Comparison of ENCODE assay signal across 17 cellular contexts in the genomic region with DNA sequence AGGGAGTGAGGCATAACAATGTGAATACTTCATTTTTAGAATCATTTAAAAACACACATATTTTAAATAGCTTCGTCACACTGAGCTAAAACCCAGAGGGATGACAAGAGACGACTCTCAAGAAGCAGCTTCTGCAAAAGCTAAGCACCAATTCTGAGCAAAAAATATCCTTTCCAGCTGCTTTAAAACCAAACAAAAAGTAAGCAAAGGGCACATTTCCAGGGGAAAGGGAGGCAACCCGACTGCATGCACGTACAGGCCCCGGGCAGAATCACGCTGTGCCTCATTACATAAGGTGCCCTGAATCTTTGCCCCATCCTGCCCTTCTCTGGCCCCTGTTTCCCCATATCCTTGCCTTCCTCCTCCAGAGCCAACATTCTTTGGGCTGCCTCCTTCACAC.
"Had no signal": no experiment of that assay in that cellular context is flagged by ENCODE, and none has a peak within 500 bp of the region (broad histone marks: within the 10 kb centered on the region; RNA-seq: fewer than 3 reads in every experiment).

No MANE protein-coding gene starts in this region.

- H3K9me3 Mint-ChIP-seq: activated CD4-positive, alpha-beta memory T cell treated with anti-CD3 and anti-CD28 coated beads, Interleukin-2, amount 10 ng/mL, durations not matched to agents 7 days and 5 days; effector memory CD8-positive, alpha-beta T cell; nephron; stimulated activated naive CD8-positive, alpha-beta T cell treated with anti-CD3 and anti-CD28 coated beads, Interleukin-15, amount 100 ng/mL, for 72 hours had no signal

- H3K9me3 ChIP-seq: gastrocnemius medialis, heart right ventricle, left ventricle myocardium inferior, pancreas, thoracic aorta had no signal

- H3K27ac Mint-ChIP-seq: activated CD4-positive, alpha-beta memory T cell treated with anti-CD3 and anti-CD28 coated beads, Interleukin-2, amount 10 ng/mL, durations not matched to agents 7 days and 5 days; activated T-cell treated with anti-CD3 and anti-CD28 coated beads, Interleukin-2, amount 50 U/mL, for 72 hours; effector memory CD8-positive, alpha-beta T cell; nephron; stimulated activated naive CD8-positive, alpha-beta T cell treated with anti-CD3 and anti-CD28 coated beads, Interleukin-15, amount 100 ng/mL, for 72 hours had no signal

- H3K27me3 ChIP-seq: gastrocnemius medialis, heart right ventricle, pancreas had no signal

- H3K4me3 Mint-ChIP-seq: activated CD4-positive, alpha-beta memory T cell treated with anti-CD3 and anti-CD28 coated beads, Interleukin-2, amount 10 ng/mL, durations not matched to agents 7 days and 5 days; activated T-cell treated with anti-CD3 and anti-CD28 coated beads, Interleukin-2, amount 50 U/mL, for 72 hours; effector memory CD8-positive, alpha-beta T cell; nephron; stimulated activated naive CD8-positive, alpha-beta T cell treated with anti-CD3 and anti-CD28 coated beads, Interleukin-15, amount 100 ng/mL, for 72 hours had no signal

- H3K36me3 ChIP-seq: gastrocnemius medialis, heart right ventricle, left ventricle myocardium inferior, pancreas, thoracic aorta had no signal

- H3K4me1 ChIP-seq: gastrocnemius medialis, pancreas had no signal

- H3K4me1 Mint-ChIP-seq: activated CD4-positive, alpha-beta memory T cell treated with anti-CD3 and anti-CD28 coated beads, Interleukin-2, amount 10 ng/mL, durations not matched to agents 7 days and 5 days; nephron; stimulated activated naive CD8-positive, alpha-beta T cell treated with anti-CD3 and anti-CD28 coated beads, Interleukin-15, amount 100 ng/mL, for 72 hours had no signal

- H3K27me3 Mint-ChIP-seq: activated CD4-positive, alpha-beta memory T cell treated with anti-CD3 and anti-CD28 coated beads, Interleukin-2, amount 10 ng/mL, durations not matched to agents 7 days and 5 days had no signal

- H3K4me3 ChIP-seq: gastrocnemius medialis, heart right ventricle, left ventricle myocardium inferior, pancreas, thoracic aorta had no signal

- DNase-seq: activated CD4-positive, alpha-beta memory T cell treated with anti-CD3 and anti-CD28 coated beads, Interleukin-2, amount 10 ng/mL, durations not matched to agents 7 days and 5 days; activated CD8-positive, alpha-beta memory T cell treated with anti-CD3 and anti-CD28 coated beads, Interleukin-2, amount 50 U/mL, for 4 hours; activated T-cell treated with anti-CD3 and anti-CD28 coated beads, Interleukin-2, amount 50 U/mL, for 72 hours; central memory CD4-positive, alpha-beta T cell; cortex of kidney; effector memory CD8-positive, alpha-beta T cell; gastrocnemius medialis; heart right ventricle; islet precursor cell; left ventricle myocardium inferior; mesenchymal stem cell; pancreas; stimulated activated CD4-positive, alpha-beta T cell treated with anti-CD3 and anti-CD28 coated beads, Interleukin-4, amount 100 ng/mL, for 1 hour; stimulated activated CD8-positive, alpha-beta memory T cell treated with anti-CD3 and anti-CD28 coated beads, Interleukin-4, amount 100 ng/mL, for 48 hours; stimulated activated naive CD8-positive, alpha-beta T cell treated with anti-CD3 and anti-CD28 coated beads, Interleukin-15, amount 100 ng/mL, for 72 hours had no signal

- H3K27ac ChIP-seq: gastrocnemius medialis, heart right ventricle, left ventricle myocardium inferior, pancreas, thoracic aorta had no signal
